ENCODE assay signal across 38 cellular contexts in genomic region chr7:107041097-107041496, GRCh38.
"Had no signal": no experiment of that assay in that cellular context is flagged by ENCODE, and none has a peak within 500 bp of the region (broad histone marks: within the 10 kb centered on the region; RNA-seq: fewer than 3 reads in every experiment).

No MANE protein-coding gene starts in this region.

- H3K9me3 Mint-ChIP-seq: T-helper 1 cell treated with Interleukin-12 subunit alpha and Interleukin-12 subunit beta and Interleukin-4 antibody, amounts not matched to agents 30 μg/mL and 1 μg/mL, for 36 hours; T-helper 2 cell treated with Interferon-gamma antibody and Interleukin-4, amounts not matched to agents 5 μg/mL and 100 μg/mL, for 36 hours had no signal

- H3K9me3 ChIP-seq: Peyer's patch, SJSA1 had no signal

- H3K4me3 Mint-ChIP-seq: activated CD4-positive, alpha-beta memory T cell treated with anti-CD3 and anti-CD28 coated beads, Interleukin-2, amount 10 ng/mL, durations not matched to agents 7 days and 5 days; activated CD8-positive, alpha-beta memory T cell treated with anti-CD3 and anti-CD28 coated beads, Interleukin-2, amount 10 ng/mL, durations not matched to agents 7 days and 5 days; activated naive CD8-positive, alpha-beta T cell treated with anti-CD3 and anti-CD28 coated beads for 36 hours; activated T-cell treated with anti-CD3 and anti-CD28 coated beads, Interleukin-2, amount 50 U/mL, for 72 hours; activated T-helper 17 cell treated with anti-CD3 and anti-CD28 coated beads, Interleukin-2, amount 50 U/mL, for 72 hours; T-helper 1 cell treated with Interleukin-12 subunit alpha and Interleukin-12 subunit beta and Interleukin-4 antibody, amounts not matched to agents 30 μg/mL and 1 μg/mL, for 36 hours; T-helper 2 cell treated with Interferon-gamma antibody and Interleukin-4, amounts not matched to agents 5 μg/mL and 100 μg/mL, for 36 hours had no signal

- H3K4me3 ChIP-seq: Peyer's patch, SJSA1 had no signal

- H3K9me2 ChIP-seq: SK-N-SH had no signal

- H3K27me3 ChIP-seq: brain microvascular endothelial cell, Peyer's patch, SJSA1 had no signal

- H3K36me3 ChIP-seq: brain microvascular endothelial cell, Peyer's patch, SJSA1, WERI-Rb-1 had no signal

- H3K9ac ChIP-seq: KMS-11, SK-N-SH had no signal

- H3K4me2 ChIP-seq: KMS-11, SK-N-SH had no signal

- H3K27ac Mint-ChIP-seq: activated CD4-positive, alpha-beta memory T cell treated with anti-CD3 and anti-CD28 coated beads, Interleukin-2, amount 10 ng/mL, durations not matched to agents 7 days and 5 days; activated CD8-positive, alpha-beta memory T cell treated with anti-CD3 and anti-CD28 coated beads, Interleukin-2, amount 10 ng/mL, durations not matched to agents 7 days and 5 days; activated naive CD8-positive, alpha-beta T cell treated with anti-CD3 and anti-CD28 coated beads for 36 hours; activated T-cell treated with anti-CD3 and anti-CD28 coated beads, Interleukin-2, amount 50 U/mL, for 72 hours; activated T-helper 17 cell treated with anti-CD3 and anti-CD28 coated beads, Interleukin-2, amount 50 U/mL, for 72 hours; T-helper 1 cell treated with Interleukin-12 subunit alpha and Interleukin-12 subunit beta and Interleukin-4 antibody, amounts not matched to agents 30 μg/mL and 1 μg/mL, for 36 hours; T-helper 2 cell treated with Interferon-gamma antibody and Interleukin-4, amounts not matched to agents 5 μg/mL and 100 μg/mL, for 36 hours had no signal

- DNase-seq: activated CD4-positive, alpha-beta memory T cell treated with anti-CD3 and anti-CD28 coated beads, Interleukin-2, amount 10 ng/mL, durations not matched to agents 7 days and 5 days; activated CD4-positive, alpha-beta T cell treated with anti-CD3 and anti-CD28 coated beads for 1 hour; activated CD4-positive, alpha-beta T cell treated with anti-CD3 and anti-CD28 coated beads for 48 hours; activated CD4-positive, CD25-positive, alpha-beta regulatory T cell; activated CD8-positive, alpha-beta memory T cell treated with anti-CD3 and anti-CD28 coated beads for 24 hours; activated CD8-positive, alpha-beta memory T cell treated with anti-CD3 and anti-CD28 coated beads, Interleukin-2, amount 10 ng/mL, durations not matched to agents 7 days and 5 days; activated effector memory CD4-positive, alpha-beta T cell treated with anti-CD3 and anti-CD28 coated beads, Interleukin-2, amount 50 U/mL, for 16 hours; activated naive CD4-positive, alpha-beta T cell; activated naive CD4-positive, alpha-beta T cell treated with anti-CD3 and anti-CD28 coated beads, Interleukin-2, amount 50 U/mL, for 16 hours; activated naive CD8-positive, alpha-beta T cell treated with anti-CD3 and anti-CD28 coated beads for 36 hours; activated T-cell treated with anti-CD3 and anti-CD28 coated beads, Interleukin-2, amount 50 U/mL, for 1 hour; activated T-cell treated with anti-CD3 and anti-CD28 coated beads, Interleukin-2, amount 50 U/mL, for 72 hours; amniotic stem cell; aorta; brain microvascular endothelial cell; central memory CD4-positive, alpha-beta T cell; NCI-H1092 treated with DMSO at 0.1 percent for 48 hours; NCI-H1417; NCI-H146; NCI-H187; NCI-H2029 treated with DMSO at 0.1 percent for 48 hours; NCI-H2107; NCI-H2171; NCI-H510A; NCI-H526; NCI-H748 treated with DMSO at 0.1 percent for 48 hours; NK-92 treated with Interleukin-12 subunit alpha and Interleukin-12 subunit beta, amount 100 ng/mL, for 24 hours; PC-3; Peyer's patch; RPMI8226; SHP77 treated with DMSO at 0.1 percent for 48 hours; SK-N-SH; WERI-Rb-1 had no signal

- H3K27ac ChIP-seq: brain microvascular endothelial cell, KMS-11, Peyer's patch, SJSA1, WERI-Rb-1 had no signal
